In the genomic region with DNA sequence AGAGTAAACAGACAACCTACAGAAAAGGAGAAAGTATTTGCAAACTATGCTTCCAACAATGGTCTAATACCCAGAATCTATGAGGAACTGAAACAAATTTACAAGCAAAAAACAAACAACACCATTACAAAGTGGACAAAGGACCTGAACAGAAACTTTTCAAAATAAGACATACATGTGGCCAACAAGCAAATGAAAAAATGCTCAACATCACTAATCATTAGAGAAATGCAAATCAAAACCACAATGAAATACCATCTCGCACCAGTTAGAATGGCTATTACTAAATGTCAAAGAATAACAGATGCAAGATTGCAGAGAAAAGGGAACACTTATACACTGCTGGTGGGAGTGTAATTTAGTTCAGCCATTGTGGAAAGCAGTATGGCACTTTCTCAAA, we compare ENCODE assay signal across 17 cellular contexts.
DNase-seq lines count a peak whose midpoint lies in the region; ATAC-seq and TF ChIP-seq lines count a peak whose summit lies in the region.
"Had no signal": no experiment of that assay in that cellular context is flagged by ENCODE, and none has a peak within 500 bp of the region (broad histone marks: within the 10 kb centered on the region; RNA-seq: fewer than 3 reads in every experiment).

No MANE protein-coding gene starts in this region.

- no peaks in the 10 kb centered on the region for H4K20me1 ChIP-seq in osteoblast (ENCODE audit: insufficient read depth, low read length)

- H3K36me3 ChIP-seq in osteoblast (ENCODE audit: insufficient read depth, low read length): no peaks in the 10 kb centered on the region
- H3K36me3 ChIP-seq: adrenal gland, SJSA1 had no signal

- no peaks in the 10 kb centered on the region for H3K4me1 ChIP-seq in osteoblast (ENCODE audit: insufficient read depth, low read length)
- H3K4me1 ChIP-seq: adrenal gland, SJSA1 had no signal

- H3K4me3 Mint-ChIP-seq in naive B cell: peak overlapping the region in 1 of 8 donors; percentile 16
- H3K4me3 Mint-ChIP-seq: CD14-positive monocyte had no signal

- H3K27me3 Mint-ChIP-seq in naive B cell: no peaks in the 10 kb centered on the region

- H3K4me3 ChIP-seq in osteoblast (ENCODE audit: insufficient read depth, low read length): no peak overlapping the region
- H3K4me3 ChIP-seq: adrenal gland, mucosa of descending colon, SJSA1 had no signal

- peak; percentile 75 for ATAC-seq in GM19025 (IDR thresholded peaks at IDR 0.05; ENCODE audit: low read depth, unreplicated experiment)
- peak; percentile 69 for ATAC-seq in GM21717 (IDR thresholded peaks at IDR 0.05; ENCODE audit: unreplicated experiment)
- peak; percentile 84 for ATAC-seq in HG03066 (IDR thresholded peaks at IDR 0.05; ENCODE audit: low read depth, unreplicated experiment)
- ATAC-seq in naive B cell (ENCODE audit: low read depth in 2 of 2): peak; percentile 20 to 30
- ATAC-seq: HepG2, mucosa of descending colon had no signal

- H3K9me3 Mint-ChIP-seq in naive B cell: peaks cover 13 to 28% (median 17%) of the 10 kb centered on the region in 7 donors

- TF ChIP-seq CTCF in osteoblast (IDR thresholded peaks at IDR 0.05; ENCODE audit: extremely low read depth, low read depth, low read length): no peak

- no peak for DNase-seq in naive B cell
- no peak for DNase-seq in NCI-H2227 (lab: John Stamatoyannopoulos, UW; ENCODE audit: unreplicated experiment)
- DNase-seq in osteoblast (ENCODE audit: insufficient read length, low spot score, missing footprints): no peak
- DNase-seq in MV-4-11 (lab: John Stamatoyannopoulos, UW): no peak
- no peak for DNase-seq in NCI-H187 (lab: John Stamatoyannopoulos, UW)
- DNase-seq: adrenal gland, cortex of kidney, mucosa of descending colon, NCI-H146, retina had no signal

- H3K4me2 ChIP-seq in osteoblast (ENCODE audit: insufficient read depth, low read length): no peak overlapping the region

- H3K4me1 Mint-ChIP-seq in naive B cell: peaks cover 25 to 45% (median 28%) of the 10 kb centered on the region in 3 donors
- H3K4me1 Mint-ChIP-seq: CD14-positive monocyte had no signal

- H3K9me3 ChIP-seq in osteoblast (ENCODE audit: low read depth, low read length): no peaks in the 10 kb centered on the region
- H3K9me3 ChIP-seq: adrenal gland, mucosa of descending colon, SJSA1 had no signal

- H2AFZ ChIP-seq in osteoblast (ENCODE audit: low read length): no peak overlapping the region

- no peaks in the 10 kb centered on the region for H3K27me3 ChIP-seq in osteoblast (ENCODE audit: insufficient read depth, low read length)
- H3K27me3 ChIP-seq: adrenal gland, SJSA1 had no signal

- peaks cover 47 to 54% of the 10 kb centered on the region in 2 donors for H3K36me3 Mint-ChIP-seq in naive B cell
- H3K36me3 Mint-ChIP-seq: CD14-positive monocyte had no signal

- H3K27ac Mint-ChIP-seq in naive B cell: peak overlapping the region in 1 of 6 donors; percentile 46
- H3K27ac Mint-ChIP-seq: CD14-positive monocyte had no signal

- H3K79me2 ChIP-seq in osteoblast (ENCODE audit: insufficient read depth, low read length): no peaks in the 10 kb centered on the region

- H3K27ac ChIP-seq in osteoblast (ENCODE audit: low read depth, low read length): no peak overlapping the region
- H3K27ac ChIP-seq: adrenal gland, SJSA1, VCaP had no signal

Comparison
In these comparisons a context has a peak if more than half of its experiments do, and no peak if none do; other contexts are left out.
1. ATAC-seq: peak in every context shown above with its lines; median percentile 84 in HG03066; 75 in GM19025; 69 in GM21717; 25 in naive B cell.